ENCODE assay signal across 10 cellular contexts in the genomic region with DNA sequence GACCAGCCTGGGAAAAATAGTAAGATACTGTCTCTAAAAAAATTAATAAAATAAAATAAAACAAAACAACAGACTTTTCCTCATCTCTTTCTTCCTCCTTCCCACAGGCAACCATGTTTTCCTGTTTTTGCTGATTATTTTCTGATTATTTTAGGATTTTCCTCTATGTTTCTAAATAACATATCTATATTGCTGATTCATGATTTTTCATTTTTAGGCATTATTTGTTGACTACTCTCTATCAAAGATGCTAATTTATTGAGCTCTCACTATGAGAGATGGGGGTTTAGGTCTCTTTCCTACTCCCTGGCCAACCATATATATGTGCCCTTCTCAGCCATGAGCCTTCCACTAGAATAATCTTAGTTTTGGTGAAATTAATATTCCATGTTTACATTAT. TPM values are rescaled to one million over a fixed set of nuclear protein-coding genes. Genes with fewer than 3 reads are reported as not detected.
"Had no signal": no experiment of that assay in that cellular context is flagged by ENCODE, and none has a peak within 500 bp of the region (broad histone marks: within the 10 kb centered on the region; RNA-seq: fewer than 3 reads in every experiment).

No MANE protein-coding gene starts in this region.

- H3K4me2 ChIP-seq: GM23338 had no signal

- H3K9me3 ChIP-seq: HAP-1 had no signal

- H2AFZ ChIP-seq: GM23338 had no signal

- H3K36me3 ChIP-seq: HAP-1 had no signal

- ATAC-seq: GM23338, HCT116 had no signal

- H3K27ac ChIP-seq: HL-60 had no signal

- H3K4me3 ChIP-seq: GM23338, HAP-1 had no signal

- DNase-seq: H7, HFFc6, KG1 had no signal

- H3K4me1 ChIP-seq: HAP-1 had no signal

RNA-seq across cellular contexts. Expression of gene SOX14, which starts 45.4 kb away (rescaled TPM):
- total RNA-seq: GM23338, H4, HFFc6, HT1080 had no signal
- polyA plus RNA-seq: IgD-negative memory B cell had no signal
